8 cellular contexts compared by ENCODE assay signal in the genomic region with DNA sequence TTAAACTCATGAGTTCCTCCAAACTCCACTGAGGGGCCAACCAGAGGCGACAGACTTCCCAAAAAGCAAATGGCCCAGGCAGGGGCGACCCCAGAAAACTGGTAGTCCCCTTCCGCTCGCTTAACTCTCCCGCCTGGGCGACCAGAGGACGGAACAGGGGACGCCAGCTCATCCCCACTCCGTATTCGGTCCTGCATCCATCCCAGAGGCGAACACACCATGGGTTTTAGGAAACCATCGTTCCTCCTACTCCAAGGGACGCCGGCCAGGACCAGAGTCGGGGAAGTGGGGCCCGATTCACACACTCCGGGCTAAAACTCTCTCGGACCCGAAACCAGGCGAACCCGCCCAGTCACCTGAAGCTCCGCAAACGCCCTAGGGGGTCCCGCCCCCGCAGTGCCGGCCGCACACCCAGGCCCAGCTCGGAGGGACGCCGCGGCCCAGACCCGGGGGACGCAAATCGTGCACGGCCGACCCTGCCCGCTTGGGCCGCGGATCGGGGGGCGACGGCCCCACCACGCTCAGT. TPM values are rescaled to one million over a fixed set of nuclear protein-coding genes. Genes with fewer than 3 reads are reported as not detected.
DNase-seq lines count a peak whose midpoint lies in the region; ATAC-seq and TF ChIP-seq lines count a peak whose summit lies in the region.

No MANE protein-coding gene starts in this region.

- peak overlapping the region; percentile 94 for H3K9ac ChIP-seq in OCI-LY1 (ENCODE audit: low read length)

- H3K4me3 ChIP-seq in OCI-LY1 (ENCODE audit: low read depth, low read length, poor library complexity, severe bottlenecking) = peak overlapping the region; percentile 96

- H3K36me3 Mint-ChIP-seq in activated naive CD8-positive, alpha-beta T cell = peaks cover 14% of the 10 kb centered on the region

- no peak overlapping the region for H2AFZ ChIP-seq in OCI-LY1 (ENCODE audit: low read length)

- H3K9me2 ChIP-seq in OCI-LY1 (ENCODE audit: low read depth, low read length) = no peaks in the 10 kb centered on the region

- H3K27ac ChIP-seq in OCI-LY1 (ENCODE audit: low read depth, low read length, poor library complexity, severe bottlenecking) = peak overlapping the region; percentile 28

- peaks cover 52% of the 10 kb centered on the region for H3K4me1 Mint-ChIP-seq in activated naive CD8-positive, alpha-beta T cell (ENCODE audit: low read depth)

- peak overlapping the region; percentile 97 for H3K4me3 Mint-ChIP-seq in activated naive CD8-positive, alpha-beta T cell

- H3K4me1 ChIP-seq in OCI-LY1 (ENCODE audit: insufficient read depth, low read length, severe bottlenecking) = peaks cover 43% of the 10 kb centered on the region

- peaks cover 53% of the 10 kb centered on the region for H3K79me2 ChIP-seq in OCI-LY1 (ENCODE audit: insufficient read depth, low read length)

- H4K20me1 ChIP-seq in OCI-LY1 (ENCODE audit: insufficient read depth, low read length) = no peaks in the 10 kb centered on the region

- H3F3A ChIP-seq in OCI-LY1 (ENCODE audit: insufficient read depth, low read length) = no peaks in the 10 kb centered on the region

- peak overlapping the region; percentile 92 for H3K4me2 ChIP-seq in OCI-LY1 (ENCODE audit: low read length)

- intact Hi-C loops in cardiac septum (cut with DNase I) = loop anchor here (5.0 kb wide), 3 partner anchors 60 to 245 kb away; a partner anchor contains a TSS

- DNase-seq in NCI-H82 (lab: John Stamatoyannopoulos, UW) = peak; percentile 39
- DNase-seq in NCI-H82 treated with DMSO at 0.1 percent for 48 hours (lab: John Stamatoyannopoulos, UW; ENCODE audit: unreplicated experiment) = no peak
- peak; percentile 77 for DNase-seq in cardiac septum (ENCODE audit: low spot score)
- DNase-seq in pons (ENCODE audit: low spot score) = peak; percentile 24
- DNase-seq in superior temporal gyrus (ENCODE audit: extremely low spot score) = no peak

- no peaks in the 10 kb centered on the region for H3K27me3 ChIP-seq in OCI-LY1 (ENCODE audit: insufficient read depth, low read length)

- peaks cover 6% of the 10 kb centered on the region for H3K9me3 Mint-ChIP-seq in activated naive CD8-positive, alpha-beta T cell (ENCODE audit: low read depth)

- peaks cover 10% of the 10 kb centered on the region for H3K9me3 ChIP-seq in OCI-LY1 (ENCODE audit: low read length)

- H3K36me3 ChIP-seq in OCI-LY1 (ENCODE audit: insufficient read depth, low read length) = peaks cover 16% of the 10 kb centered on the region

- peak overlapping the region; percentile 84 for H3K27ac Mint-ChIP-seq in activated naive CD8-positive, alpha-beta T cell

- no peaks in the 10 kb centered on the region for H3K27me3 Mint-ChIP-seq in activated naive CD8-positive, alpha-beta T cell

- TF ChIP-seq CTCF in OCI-LY1 (IDR thresholded peaks at IDR 0.05; ENCODE audit: low read length) = no peak

- ATAC-seq in HG02852 (IDR thresholded peaks at IDR 0.05; ENCODE audit: unreplicated experiment) = peak; percentile 43

RNA-seq across cellular contexts. Expression of a gene that starts 0.5 kb away (rescaled TPM):
- 7.6 TPM for total RNA-seq in cardiac septum

Comparison
In these comparisons a context has a peak if more than half of its experiments do, and no peak if none do; other contexts are left out.
1. DNase-seq: peak in NCI-H82 (single experiment), cardiac septum (single experiment) and pons (single experiment); none in NCI-H82 treated with DMSO at 0.1 percent for 48 hours (single experiment) and superior temporal gyrus (single experiment).